18 cellular contexts compared by ENCODE assay signal in the genomic region with DNA sequence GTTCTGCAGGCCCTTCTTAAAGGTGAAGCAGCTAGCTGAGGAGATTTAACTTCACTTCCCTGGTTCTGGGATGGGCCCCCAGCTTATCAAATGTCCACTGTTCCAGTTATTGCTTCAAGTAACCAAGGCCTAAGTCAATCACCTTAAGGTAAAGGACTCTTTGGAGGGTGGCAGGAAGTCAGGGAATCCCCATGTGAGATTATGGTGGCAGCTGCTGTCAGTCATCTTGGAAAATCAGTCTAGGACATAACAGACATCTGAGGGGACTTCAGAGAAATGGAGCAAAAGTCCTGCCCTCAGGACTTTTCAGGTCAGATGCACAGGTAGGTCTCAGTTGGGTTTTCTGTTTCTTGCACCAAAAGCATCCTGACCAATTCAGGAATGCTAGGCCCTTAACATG. TPM values are rescaled to one million over a fixed set of nuclear protein-coding genes. Genes with fewer than 3 reads are reported as not detected.
DNase-seq lines count a peak whose midpoint lies in the region; ATAC-seq, FAIRE-seq and TF ChIP-seq lines count a peak whose summit lies in the region.
"Had no signal": no experiment of that assay in that cellular context is flagged by ENCODE, and none has a peak within 500 bp of the region (broad histone marks: within the 10 kb centered on the region; RNA-seq: fewer than 3 reads in every experiment).

No MANE protein-coding gene starts in this region.

- no peak for TF ChIP-seq EP300 in K562 (IDR thresholded peaks at IDR 0.05; ENCODE audit: low read length)

- H4K20me1 ChIP-seq in OCI-LY1 (ENCODE audit: insufficient read depth, low read length) (no peaks in the 10 kb centered on the region; the same call in 1 of the 2 replicates), K562 (replicated peaks; ENCODE audit: control insufficient read depth, insufficient read depth, low read length) (peaks cover 60% of the 10 kb centered on the region)

- H3K9ac ChIP-seq in OCI-LY1 (ENCODE audit: low read length) (no peak overlapping the region; the same call in 1 of the 2 replicates), K562 (ENCODE audit: insufficient read depth in 1 of 2, low read depth in 2 of 2, low read length in 2 of 2) (no peak overlapping the region), subcutaneous abdominal adipose tissue (ENCODE audit: low read length in 5 of 5) (peak overlapping the region in 2 of 5 donors; percentile 18 to 44)
- H3K9ac ChIP-seq: parathyroid adenoma had no signal

- peak overlapping the region; percentile 28; the same call in 1 of the 2 replicates for H3K4me2 ChIP-seq in OCI-LY1 (ENCODE audit: low read length)
- no peak overlapping the region for H3K4me2 ChIP-seq in K562 (ENCODE audit: insufficient read depth, low read length)

- H3K27ac ChIP-seq in OCI-LY1 (ENCODE audit: low read depth, low read length, poor library complexity, severe bottlenecking) (peak overlapping the region; percentile 7), K562 (ENCODE audit: extremely low read depth, low read depth, low read length) (no peak overlapping the region), subcutaneous abdominal adipose tissue (ENCODE audit: low read depth, low read length) (peak overlapping the region; percentile 64), pancreas (no peak overlapping the region)
- H3K27ac ChIP-seq: parathyroid adenoma had no signal

- H3K36me3 ChIP-seq in OCI-LY1 (ENCODE audit: insufficient read depth, low read length) (peaks cover 31% of the 10 kb centered on the region; the same call in 1 of the 2 replicates), K562 (ENCODE audit: control insufficient read depth, insufficient read depth, low read length) (peaks cover 43% of the 10 kb centered on the region), subcutaneous abdominal adipose tissue (ENCODE audit: control insufficient read depth in 5 of 5, insufficient read depth in 5 of 5, low read length in 5 of 5) (peaks cover 0 to 7% (median 3%) of the 10 kb centered on the region in 5 donors), pancreas (no peaks in the 10 kb centered on the region)

- H3K4me1 Mint-ChIP-seq in activated naive CD4-positive, alpha-beta T cell treated with anti-CD3 and anti-CD28 coated beads for 36 hours (ENCODE audit: low read depth) = peaks cover 72% of the 10 kb centered on the region

- intact Hi-C loops in activated naive CD4-positive, alpha-beta T cell treated with anti-CD3 and anti-CD28 coated beads for 36 hours (cut with micrococcal nuclease) = loop anchor here (5.0 kb wide), 2 partner anchors 307 to 363 kb away; no protein-coding TSS in a partner anchor
- intact Hi-C loops in K562 (cut with micrococcal nuclease) (loop anchor here (5.0 kb wide), 2 partner anchors 33 to 48 kb away; no protein-coding TSS in a partner anchor), pancreas (cut with DNase I) (no loop called here)

- H3K27me3 ChIP-seq in OCI-LY1 (ENCODE audit: insufficient read depth, low read length) = no peaks in the 10 kb centered on the region
- no peaks in the 10 kb centered on the region for H3K27me3 ChIP-seq in K562 (ENCODE audit: control insufficient read depth in 2 of 2, insufficient read depth in 2 of 2, low read length in 2 of 2)
- H3K27me3 ChIP-seq in subcutaneous abdominal adipose tissue (ENCODE audit: control insufficient read depth in 5 of 5, insufficient read depth in 4 of 5, low read length in 5 of 5) = no peaks in the 10 kb centered on the region
- no peaks in the 10 kb centered on the region for H3K27me3 ChIP-seq in pancreas

- H3K27me3 Mint-ChIP-seq in activated naive CD4-positive, alpha-beta T cell treated with anti-CD3 and anti-CD28 coated beads for 36 hours (ENCODE audit: low read depth) = no peaks in the 10 kb centered on the region

- in situ Hi-C loops in K562 (cut with MboI) = no loop called here

- peaks cover 5% of the 10 kb centered on the region for H3K9me1 ChIP-seq in K562 (ENCODE audit: control insufficient read depth, insufficient read depth, low read length)

- ATAC-seq in activated naive CD4-positive, alpha-beta T cell treated with anti-CD3 and anti-CD28 coated beads, Interleukin-2, amount 50 U/mL, for 72 hours = no peak
- ATAC-seq in K562 (no peak), pancreas (no peak)

- no peak for TF ChIP-seq CTCF in OCI-LY1 (IDR thresholded peaks at IDR 0.05; ENCODE audit: low read length)
- no peak for TF ChIP-seq CTCF in K562 (IDR thresholded peaks at IDR 0.05 in 2 of 3, conservative IDR thresholded peaks at IDR 0.05 in 1 of 3; ENCODE audit: insufficient read depth in 2 of 3, low read depth in 1 of 3, low read length in 3 of 3)
- no peak for TF ChIP-seq CTCF in pancreas (IDR thresholded peaks at IDR 0.05)

- no peak for TF ChIP-seq POLR2A in K562 (conservative IDR thresholded peaks at IDR 0.05)

- no TSS peak for BruUV-seq in K562 (replicated peaks; lab: Mats Ljungman, UMichigan)

- H3K9me2 ChIP-seq in OCI-LY1 (ENCODE audit: low read depth, low read length) = no peaks in the 10 kb centered on the region

- no peaks in the 10 kb centered on the region for H3F3A ChIP-seq in OCI-LY1 (ENCODE audit: insufficient read depth, low read length)

- H3K79me2 ChIP-seq in OCI-LY1 (ENCODE audit: insufficient read depth, low read length) (peaks cover 82% of the 10 kb centered on the region), K562 (ENCODE audit: control insufficient read depth, insufficient read depth, low read length) (peaks cover 96% of the 10 kb centered on the region)

- H3K9me3 Mint-ChIP-seq in activated naive CD4-positive, alpha-beta T cell treated with anti-CD3 and anti-CD28 coated beads for 36 hours = no peaks in the 10 kb centered on the region
- no peaks in the 10 kb centered on the region for H3K9me3 Mint-ChIP-seq in activated naive CD4-positive, alpha-beta T cell treated with anti-CD3 and anti-CD28 coated beads, Interleukin-2, amount 50 U/mL, for 72 hours

- H3K9me3 ChIP-seq in OCI-LY1 (ENCODE audit: low read length) (no peaks in the 10 kb centered on the region), K562 (replicated peaks; ENCODE audit: control insufficient read depth, insufficient read depth, low read depth, low read length) (no peaks in the 10 kb centered on the region), subcutaneous abdominal adipose tissue (ENCODE audit: control insufficient read depth in 5 of 5, low read length in 5 of 5) (no peaks in the 10 kb centered on the region), pancreas (no peaks in the 10 kb centered on the region)

- H3K4me1 ChIP-seq in OCI-LY1 (ENCODE audit: insufficient read depth, low read length, severe bottlenecking) (peaks cover 72% of the 10 kb centered on the region), K562 (replicated peaks in 1 of 2; ENCODE audit: control insufficient read depth in 2 of 2, insufficient read depth in 2 of 2, low read length in 2 of 2) (peaks cover 0 to 34% of the 10 kb centered on the region in 2 experiments; a peak in 3 of 5 replicates), subcutaneous abdominal adipose tissue (ENCODE audit: control insufficient read depth in 5 of 5, insufficient read depth in 5 of 5, low read length in 5 of 5) (peaks cover 4 to 72% (median 60%) of the 10 kb centered on the region in 5 donors), pancreas (peaks cover 0 to 7% (median 3%) of the 10 kb centered on the region in 3 donors)
- H3K4me1 ChIP-seq: parathyroid adenoma had no signal

- H3K27ac Mint-ChIP-seq in activated naive CD4-positive, alpha-beta T cell treated with anti-CD3 and anti-CD28 coated beads for 36 hours = peak overlapping the region; percentile 77
- H3K27ac Mint-ChIP-seq in activated naive CD4-positive, alpha-beta T cell treated with anti-CD3 and anti-CD28 coated beads, Interleukin-2, amount 50 U/mL, for 72 hours = peak overlapping the region in 1 of 2 donors; percentile 18

- DNase-seq in activated naive CD4-positive, alpha-beta T cell treated with anti-CD3 and anti-CD28 coated beads for 36 hours = peak; percentile 32
- DNase-seq in activated naive CD4-positive, alpha-beta T cell treated with anti-CD3 and anti-CD28 coated beads, Interleukin-2, amount 50 U/mL, for 72 hours (ENCODE audit: low spot score in 2 of 2) = no peak
- DNase-seq in K562 (ENCODE audit: extremely low read depth in 1 of 4, low spot score in 3 of 4) (no peak), middle frontal gyrus (ENCODE audit: extremely low spot score, low spot score) (no peak), GOT3 (lab: John Stamatoyannopoulos, UW) (no peak), pancreas (no peak)
- DNase-seq: activated CD4-positive, alpha-beta T cell treated with anti-CD3 and anti-CD28 coated beads for 48 hours; activated gamma-delta T cell treated with Interleukin-2 at 50 U/mL for 16 hours; DMS 273 treated with DMSO at 0.1 percent for 48 hours; kidney glomerular epithelial cell; NCI-H1092; NCI-H748 treated with DMSO at 0.1 percent for 48 hours; small intestine had no signal

- TF ChIP-seq RAD21 in K562 (CRISPR knock-in tag; conservative IDR thresholded peaks at IDR 0.05 in 1 of 2, IDR thresholded peaks at IDR 0.05 in 1 of 2) = no peak

- FAIRE-seq in K562 (lab: Jason Lieb, UNC) (no peak), pancreas (lab: Jason Lieb, UNC) (no peak)
- FAIRE-seq: bronchial epithelial cell, small intestine, urothelium cell line had no signal

- H2AFZ ChIP-seq in OCI-LY1 (ENCODE audit: low read length) (no peak overlapping the region), K562 (ENCODE audit: low read depth, low read length) (no peak overlapping the region)
- H2AFZ ChIP-seq: parathyroid adenoma had no signal

- H3K36me3 Mint-ChIP-seq in activated naive CD4-positive, alpha-beta T cell treated with anti-CD3 and anti-CD28 coated beads for 36 hours (ENCODE audit: low read depth) = peaks cover 22% of the 10 kb centered on the region
- peaks cover 34 to 37% of the 10 kb centered on the region in 2 donors for H3K36me3 Mint-ChIP-seq in activated naive CD4-positive, alpha-beta T cell treated with anti-CD3 and anti-CD28 coated beads, Interleukin-2, amount 50 U/mL, for 72 hours

- H3K4me3 ChIP-seq in OCI-LY1 (ENCODE audit: low read depth, low read length, poor library complexity, severe bottlenecking) (no peak overlapping the region), K562 (no peak overlapping the region), subcutaneous abdominal adipose tissue (ENCODE audit: low read depth in 1 of 5, low read length in 5 of 5) (no peak overlapping the region), pancreas (no peak overlapping the region)

- CTCF ChIA-PET in activated naive CD4-positive, alpha-beta T cell treated with anti-CD3 and anti-CD28 coated beads for 36 hours (lab: Charles Lee) = interaction anchor here (1.0 to 1.7 kb wide), 4 partner anchors 10 to 172 kb away, joined by 3 to 4 read pairs (median 3); no protein-coding TSS in a partner anchor
- CTCF ChIA-PET in K562 (lab: Yijun Ruan, JAX; ENCODE audit: low intra/inter-chr PET ratio) = no interaction called here

- peak overlapping the region; percentile 25 for H3K4me3 Mint-ChIP-seq in activated naive CD4-positive, alpha-beta T cell treated with anti-CD3 and anti-CD28 coated beads for 36 hours

- POLR2A ChIA-PET in K562 (lab: Yijun Ruan, JAX) = interaction anchor here (0.6 to 2.0 kb wide), 7 partner anchors 9 to 66 kb away, joined by 3 to 9 read pairs (median 3); no protein-coding TSS in a partner anchor

RNA-seq across cellular contexts. Expression of a gene that starts 3.8 kb away (rescaled TPM):
- 100 to 1,000 TPM; 132 to 136 TPM for total RNA-seq in activated naive CD4-positive, alpha-beta T cell treated with anti-CD3 and anti-CD28 coated beads for 36 hours
- total RNA-seq in activated naive CD4-positive, alpha-beta T cell treated with anti-CD3 and anti-CD28 coated beads, Interleukin-2, amount 50 U/mL, for 72 hours = 100 to 1,000 TPM in 1 of 2 donors, 10 to 100 TPM in 1; 84.6 to 134 TPM
- total RNA-seq in K562 (2011; cell fraction: chromatin; rRNA removed; ENCODE audit: low replicate concordance) = 254 and 349 TPM in 2 replicates
- 242 and 277 TPM in 2 replicates for total RNA-seq in K562 (2011; cell fraction: nucleolus; rRNA removed)
- total RNA-seq in K562 (2011; cell fraction: nucleoplasm; rRNA removed) = 310 and 344 TPM in 2 replicates
- 70.6 and 80.6 TPM in 2 replicates for total RNA-seq in K562 (2014; rRNA removed)
- 131 and 151 TPM in 2 replicates for total RNA-seq in K562 (2014; rRNA removed; fragmentation: Illumina TruSeq; extraction: Trizol)
- 122 and 132 TPM in 2 replicates for total RNA-seq in K562 (2015; rRNA removed; fragmentation: Illumina TruSeq; extraction: Trizol)
- 134 and 151 TPM in 2 replicates for total RNA-seq in K562 (2021)
- polyA plus RNA-seq in K562 (2011; rRNA removed) = 245 TPM in 2 replicates
- 106 and 186 TPM in 2 replicates for polyA plus RNA-seq in K562 (2011; cell fraction: cytosol; rRNA removed)
- polyA plus RNA-seq in K562 (2011; cell fraction: nucleus; rRNA removed) = 434 and 508 TPM in 2 replicates
- polyA plus RNA-seq in K562 (2012) = 143 and 177 TPM in 2 replicates
- 150 and 172 TPM in 2 replicates for polyA plus RNA-seq in K562 (2014; fragmentation: Illumina TruSeq; extraction: Trizol)
- 100 to 1,000 TPM; 124 to 148 TPM for polyA plus RNA-seq in K562 (2014; fragmentation: Nextera tagmentation; extraction: Ambion mirVana)
- polyA plus RNA-seq in K562 (2014; rRNA removed) = 107 and 109 TPM in 2 replicates
- polyA minus RNA-seq in K562 (2011; rRNA and poly(A)+ RNA removed) = 294 and 362 TPM in 2 replicates
- polyA minus RNA-seq in K562 (2011; cell fraction: cytosol; rRNA and poly(A)+ RNA removed) = 132 and 149 TPM in 2 replicates
- 163 and 262 TPM in 2 replicates for polyA minus RNA-seq in K562 (2011; cell fraction: nucleus; rRNA and poly(A)+ RNA removed)
- 10 to 100 TPM in 3 of 6 donors, 1 to 10 TPM in 3; 2.8 to 21.2 (median 11.2) TPM for total RNA-seq in pancreas
- 10 to 100 TPM in 1 of 2 donors, 1 to 10 TPM in 1; 5.0 to 19.6 TPM for polyA plus RNA-seq in pancreas

Comparison
In these comparisons a context has a peak if more than half of its experiments do, and no peak if none do; other contexts are left out.
1. H3K27ac ChIP-seq: peak in OCI-LY1 (single experiment) and subcutaneous abdominal adipose tissue (single experiment); none in K562 (single experiment) and pancreas (0 of 4).
2. intact Hi-C loops: an anchor here in activated naive CD4-positive, alpha-beta T cell treated with anti-CD3 and anti-CD28 coated beads for 36 hours (5.0 kb wide) and K562 (5.0 kb wide); none called in pancreas.